ENCODE assay signal across 8 cellular contexts in the genomic region with DNA sequence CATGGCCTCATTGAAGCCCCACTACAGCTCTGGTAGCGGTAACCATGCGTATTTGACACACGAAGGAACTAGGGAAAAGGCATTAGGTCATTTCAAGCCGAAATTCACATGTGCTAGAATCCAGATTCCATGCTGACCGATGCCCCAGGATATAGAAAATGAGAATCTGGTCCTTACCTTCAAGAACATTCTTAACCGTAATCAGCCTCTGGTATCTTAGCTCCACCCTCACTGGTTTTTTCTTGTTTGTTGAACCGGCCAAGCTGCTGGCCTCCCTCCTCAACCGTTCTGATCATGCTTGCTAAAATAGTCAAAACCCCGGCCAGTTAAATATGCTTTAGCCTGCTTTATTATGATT. TPM values are rescaled to one million over a fixed set of nuclear protein-coding genes. Genes with fewer than 3 reads are reported as not detected.
A peak's percentile ranks its signal among the peaks of the same experiment; 100 is the strongest.
DNase-seq lines count a peak whose midpoint lies in the region; ATAC-seq and TF ChIP-seq lines count a peak whose summit lies in the region.

No MANE protein-coding gene starts in this region.

- no peak overlapping the region for H3K18ac ChIP-seq in trophoblast cell (ENCODE audit: low read length)

- DNase-seq in SJCRH30 (peak in 1 of 2 experiments; percentile 32), esophagus muscularis mucosa (ENCODE audit: extremely low spot score) (no peak), trophoblast cell (peak; percentile 65 to 82), GM10266 (ENCODE audit: extremely low spot score) (no peak)

- H3K4me2 ChIP-seq in BLaER1 treated with 17β-estradiol and CSF1 and Interleukin-3, amounts not matched to agents 10 nM and 100 nM: peak overlapping the region; percentile 52 to 81 (median 70)
- peak overlapping the region; percentile 87 for H3K4me2 ChIP-seq in trophoblast cell (ENCODE audit: low read length)

- intact Hi-C loops in esophagus muscularis mucosa (cut with DNase I): no loop called here

- peak overlapping the region; percentile 67 to 81 (median 76) for H3K4me3 ChIP-seq in BLaER1 treated with 17β-estradiol and CSF1 and Interleukin-3, amounts not matched to agents 10 nM and 100 nM
- H3K4me3 ChIP-seq in SJCRH30 (peak overlapping the region; percentile 84), esophagus muscularis mucosa (peak overlapping the region; percentile 68 to 83 (median 72)), trophoblast cell (ENCODE audit: low read depth, low read length) (no peak overlapping the region)

- no peaks in the 10 kb centered on the region for H3K9me3 ChIP-seq in BLaER1 treated with 17β-estradiol and CSF1 and Interleukin-3, amounts not matched to agents 10 nM and 100 nM (replicated peaks in 1 of 11)
- no peaks in the 10 kb centered on the region for H3K9me3 ChIP-seq in SJCRH30 (replicated peaks)
- H3K9me3 ChIP-seq in esophagus muscularis mucosa: no peaks in the 10 kb centered on the region
- H3K9me3 ChIP-seq in trophoblast cell (ENCODE audit: insufficient read depth, low read depth, low read length): no peaks in the 10 kb centered on the region

- H3K14ac ChIP-seq in trophoblast cell (ENCODE audit: low read length): no peak overlapping the region

- peaks cover 55 to 75% (median 69%) of the 10 kb centered on the region in 11 experiments for H3K27me3 ChIP-seq in BLaER1 treated with 17β-estradiol and CSF1 and Interleukin-3, amounts not matched to agents 10 nM and 100 nM
- H3K27me3 ChIP-seq in SJCRH30 (no peaks in the 10 kb centered on the region), esophagus muscularis mucosa (no peaks in the 10 kb centered on the region), trophoblast cell (ENCODE audit: insufficient read depth, low read length) (no peaks in the 10 kb centered on the region)

- 56% methylated on average over 9 of the region's 9 CpGs for WGBS in esophagus muscularis mucosa
- WGBS in trophoblast cell (ENCODE audit: extremely low coverage, insufficient coverage, insufficient read length): no CpG with 5 or more reads among the region's 9 CpGs

- peaks cover 9 to 30% (median 21%) of the 10 kb centered on the region in 10 experiments for H3K4me1 ChIP-seq in BLaER1 treated with 17β-estradiol and CSF1 and Interleukin-3, amounts not matched to agents 10 nM and 100 nM
- H3K4me1 ChIP-seq in SJCRH30 (no peaks in the 10 kb centered on the region), esophagus muscularis mucosa (peaks cover 0 to 14% (median 4%) of the 10 kb centered on the region in 4 donors), trophoblast cell (ENCODE audit: control insufficient read depth in 1 of 2, insufficient read depth in 2 of 2, low read length in 2 of 2) (no peaks in the 10 kb centered on the region)

- H2BK12ac ChIP-seq in trophoblast cell (ENCODE audit: low read length): no peak overlapping the region

- no peak overlapping the region for H3K4ac ChIP-seq in trophoblast cell (ENCODE audit: low read depth, low read length)

- peak overlapping the region; percentile 82 to 92 (median 89); a peak in 21 of 22 replicates for H3K9ac ChIP-seq in BLaER1 treated with 17β-estradiol and CSF1 and Interleukin-3, amounts not matched to agents 10 nM and 100 nM
- H3K9ac ChIP-seq in trophoblast cell (ENCODE audit: low read length): no peak overlapping the region

- H3K79me2 ChIP-seq in trophoblast cell (ENCODE audit: control insufficient read depth, insufficient read depth, low read length, poor library complexity): no peaks in the 10 kb centered on the region

- TF ChIP-seq CTCF in esophagus muscularis mucosa (IDR thresholded peaks at IDR 0.05): no peak
- no peak for TF ChIP-seq CTCF in GM10266 (IDR thresholded peaks at IDR 0.05; ENCODE audit: control insufficient read depth, insufficient read depth, low read depth, missing control alignments)

- H4K20me1 ChIP-seq in BLaER1 treated with 17β-estradiol and CSF1 and Interleukin-3, amounts not matched to agents 10 nM and 100 nM: peaks cover 0 to 32% (median 0%) of the 10 kb centered on the region in 11 experiments; a peak in 8 of 22 replicates

- peaks cover 1% of the 10 kb centered on the region for H3K79me1 ChIP-seq in trophoblast cell (ENCODE audit: low read length)

- H2AFZ ChIP-seq in trophoblast cell (ENCODE audit: insufficient read depth, low read length, poor library complexity): no peak overlapping the region

- no peak overlapping the region for H2BK120ac ChIP-seq in trophoblast cell (ENCODE audit: insufficient read depth, low read length, poor library complexity)

- H4K8ac ChIP-seq in trophoblast cell (ENCODE audit: low read depth, low read length): no peak overlapping the region

- H2AK5ac ChIP-seq in trophoblast cell (ENCODE audit: low read length): no peak overlapping the region

- peak overlapping the region in 9 of 11 experiments; percentile 80 to 92 (median 86); a peak in 14 of 22 replicates for H3K27ac ChIP-seq in BLaER1 treated with 17β-estradiol and CSF1 and Interleukin-3, amounts not matched to agents 10 nM and 100 nM
- H3K27ac ChIP-seq in SJCRH30: peak overlapping the region; percentile 56
- H3K27ac ChIP-seq in esophagus muscularis mucosa (replicated peaks in 1 of 4): peak overlapping the region in 2 of 4 donors; percentile 85 to 91
- H3K27ac ChIP-seq in trophoblast cell (ENCODE audit: low read depth, low read length): no peak overlapping the region

- TF ChIP-seq POLR2A in esophagus muscularis mucosa (IDR thresholded peaks at IDR 0.05; ENCODE audit: low read depth): no peak
- TF ChIP-seq POLR2A in GM18505 (IDR thresholded peaks at IDR 0.05; ENCODE audit: borderline replicate concordance, extremely low read depth, insufficient read depth, insufficient read length): no peak

- H4K91ac ChIP-seq in trophoblast cell (ENCODE audit: low read depth, low read length): no peak overlapping the region

- no peak for TF ChIP-seq EP300 in esophagus muscularis mucosa (IDR thresholded peaks at IDR 0.05)

- no peak overlapping the region for H4K12ac ChIP-seq in trophoblast cell (ENCODE audit: low read depth, low read length)

- ATAC-seq in GM21723 (IDR thresholded peaks at IDR 0.05; ENCODE audit: unreplicated experiment) (peak; percentile 24), GM18505 (IDR thresholded peaks at IDR 0.05; ENCODE audit: unreplicated experiment) (no peak), GM19324 (IDR thresholded peaks at IDR 0.05; ENCODE audit: low FRiP score, unreplicated experiment) (no peak)

- no peaks in the 10 kb centered on the region; a peak in 1 of 22 replicates for H3K36me3 ChIP-seq in BLaER1 treated with 17β-estradiol and CSF1 and Interleukin-3, amounts not matched to agents 10 nM and 100 nM
- H3K36me3 ChIP-seq in SJCRH30 (no peaks in the 10 kb centered on the region), esophagus muscularis mucosa (no peaks in the 10 kb centered on the region), trophoblast cell (ENCODE audit: control insufficient read depth in 1 of 2, insufficient read depth in 2 of 2, low read length in 2 of 2) (no peaks in the 10 kb centered on the region)

- H3K23ac ChIP-seq in trophoblast cell (ENCODE audit: low read length): no peak overlapping the region

- H2BK5ac ChIP-seq in trophoblast cell (ENCODE audit: low read depth, low read length, poor library complexity): no peak overlapping the region

RNA-seq across cellular contexts. Expression of a gene that starts 0.9 kb away (rescaled TPM):
- 20.6 and 24.0 TPM in 2 replicates for total RNA-seq in SJCRH30 (2014; rRNA removed; shearing (Covaris generic))
- total RNA-seq in esophagus muscularis mucosa: 10 to 100 TPM in 2 of 4 donors, 1 to 10 TPM in 2; 5.8 to 10.8 (median 9.2) TPM
- 9.4 and 11.1 TPM in 2 replicates for polyA plus RNA-seq in trophoblast cell (2013)

Comparison
In these comparisons a context has a peak if more than half of its experiments do, and no peak if none do; other contexts are left out.
1. DNase-seq: peak in trophoblast cell (2 of 2); none in esophagus muscularis mucosa (single experiment) and GM10266 (single experiment).